ENCODE assay signal across 8 cellular contexts in genomic region chr17:951388-952132, GRCh38.
DNase-seq lines count a peak whose midpoint lies in the region; ATAC-seq, FAIRE-seq and TF ChIP-seq lines count a peak whose summit lies in the region.

No MANE protein-coding gene starts in this region.

- H3K36me3 Mint-ChIP-seq in effector memory CD8-positive, alpha-beta T cell (ENCODE audit: insufficient read depth) = no peaks in the 10 kb centered on the region

- H3K9me3 Mint-ChIP-seq in effector memory CD8-positive, alpha-beta T cell = no peaks in the 10 kb centered on the region

- H3K36me3 ChIP-seq in neuron (ENCODE audit: insufficient read depth, low read length) = peaks cover 7% of the 10 kb centered on the region

- H3K27ac ChIP-seq in epithelial cell of prostate = peak overlapping the region; percentile 69

- H3K27ac Mint-ChIP-seq in effector memory CD8-positive, alpha-beta T cell = no peak overlapping the region

- H3K4me3 Mint-ChIP-seq in effector memory CD8-positive, alpha-beta T cell = no peak overlapping the region

- H3K27me3 Mint-ChIP-seq in effector memory CD8-positive, alpha-beta T cell = peaks cover 18 to 32% of the 10 kb centered on the region in 2 donors

- no peak overlapping the region for H2AFZ ChIP-seq in neuron (ENCODE audit: low read depth, low read length)

- ATAC-seq in GM18505 (IDR thresholded peaks at IDR 0.05; ENCODE audit: unreplicated experiment) = no peak
- ATAC-seq in effector memory CD8-positive, alpha-beta T cell (replicated peaks) = no peak

- TF ChIP-seq POLR2A in GM18505 (IDR thresholded peaks at IDR 0.05; ENCODE audit: borderline replicate concordance, extremely low read depth, insufficient read depth, insufficient read length) = no peak

- no peak for FAIRE-seq in GM19239 (lab: Jason Lieb, UNC)

- DNase-seq in EH (ENCODE audit: low read depth) (peak; percentile 95), NOMO-1 treated with DMSO at 0.1 percent for 48 hours (lab: John Stamatoyannopoulos, UW; ENCODE audit: unreplicated experiment) (peak; percentile 53), epithelial cell of prostate (ENCODE audit: low read depth, low spot score) (no peak), GM19239 (ENCODE audit: insufficient read length, low spot score) (no peak)
- DNase-seq in effector memory CD8-positive, alpha-beta T cell = no peak
- DNase-seq in stimulated activated naive CD4-positive, alpha-beta T cell (lab: John Stamatoyannopoulos, UW) = no peak

- peaks cover 24% of the 10 kb centered on the region for H3K4me1 ChIP-seq in neuron (ENCODE audit: insufficient read depth, low read length)

- H3K27me3 ChIP-seq in neuron (ENCODE audit: insufficient read depth, low read length) = no peaks in the 10 kb centered on the region

- peak overlapping the region; percentile 5 for H3K4me3 ChIP-seq in neuron (ENCODE audit: low read length)

- peaks cover 6% of the 10 kb centered on the region for H3K9me3 ChIP-seq in neuron (ENCODE audit: low read length)

- H3K4me1 Mint-ChIP-seq in effector memory CD8-positive, alpha-beta T cell (ENCODE audit: low read depth in 2 of 2) = no peaks in the 10 kb centered on the region

Comparison
In these comparisons a context has a peak if more than half of its experiments do, and no peak if none do; other contexts are left out.
1. DNase-seq: peak in EH (single experiment) and NOMO-1 treated with DMSO at 0.1 percent for 48 hours (single experiment); none in epithelial cell of prostate (single experiment), GM19239 (single experiment), effector memory CD8-positive, alpha-beta T cell (0 of 3) and stimulated activated naive CD4-positive, alpha-beta T cell (0 of 6).